35 cellular contexts compared by ENCODE assay signal in the genomic region with DNA sequence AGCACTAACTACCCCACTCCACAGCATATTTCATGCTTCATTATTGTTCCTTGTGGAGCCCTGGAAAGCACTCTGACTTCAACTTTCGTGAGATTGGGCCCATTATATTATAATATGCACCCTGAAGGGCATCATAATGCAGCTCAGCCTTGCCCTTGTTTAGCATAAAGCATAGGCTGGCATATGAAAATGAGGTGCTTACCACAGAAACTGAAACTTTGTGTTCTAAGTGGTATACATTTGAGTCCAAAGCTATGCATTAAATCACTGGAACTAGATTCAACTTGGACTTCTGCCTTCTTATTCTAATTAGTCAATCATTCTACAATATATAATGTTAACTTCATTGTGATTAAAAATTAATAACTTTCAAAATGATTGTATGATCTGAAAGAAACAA.
"Had no signal": no experiment of that assay in that cellular context is flagged by ENCODE, and none has a peak within 500 bp of the region (broad histone marks: within the 10 kb centered on the region; RNA-seq: fewer than 3 reads in every experiment).

No MANE protein-coding gene starts in this region.

- H3K27me3 ChIP-seq: MG63 had no signal

- H3K9me3 ChIP-seq: MG63 had no signal

- H3K36me3 ChIP-seq: MG63 had no signal

- DNase-seq: Karpas-422, Kasumi-1, MG63, MV-4-11, NCI-H1048, NCI-H1092, NCI-H1092 treated with DMSO at 0.1 percent for 48 hours, NCI-H1105, NCI-H1105 treated with DMSO at 0.1 percent for 48 hours, NCI-H1417, NCI-H1417 treated with DMSO at 0.1 percent for 48 hours, NCI-H1436, NCI-H1436 treated with DMSO at 0.1 percent for 48 hours, NCI-H146, NCI-H1694, NCI-H1694 treated with DMSO at 0.1 percent for 48 hours, NCI-H187, NCI-H187 treated with DMSO at 0.1 percent for 48 hours, NCI-H1930, NCI-H2029, NCI-H2029 treated with DMSO at 0.1 percent for 48 hours, NCI-H2081, NCI-H2081 treated with DMSO at 0.1 percent for 48 hours, NCI-H2107, NCI-H2171, NCI-H2171 treated with DMSO at 0.1 percent for 48 hours, NCI-H2227 treated with DMSO at 0.1 percent for 48 hours, NCI-H226, NCI-H345, NCI-H446, NCI-H446 treated with DMSO at 0.1 percent for 48 hours, NCI-H510A, NCI-H510A treated with DMSO at 0.1 percent for 48 hours, NCI-H524, NCI-H524 treated with DMSO at 0.1 percent for 48 hours had no signal

- H3K4me3 ChIP-seq: MG63 had no signal
